In the genomic region with DNA sequence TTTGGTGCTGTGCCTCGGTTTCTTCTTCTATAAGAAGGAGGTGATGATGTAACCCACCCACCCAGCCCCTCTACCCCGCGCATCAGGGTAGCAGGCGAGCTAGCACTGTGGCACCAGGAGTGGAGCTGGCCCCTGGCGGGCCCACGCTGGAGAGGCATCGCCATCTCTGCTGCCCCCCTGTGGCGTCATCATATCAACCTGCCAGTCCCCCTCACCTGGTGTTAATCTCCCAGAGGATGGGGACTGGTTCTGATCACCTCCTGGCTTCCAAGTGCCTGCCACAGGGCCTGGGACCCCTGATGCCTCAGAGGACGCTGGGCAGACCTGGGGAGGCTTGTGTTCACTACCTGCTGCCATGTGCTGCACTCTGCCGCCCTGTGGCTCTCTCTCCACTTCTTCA, we compare ENCODE assay signal across 9 cellular contexts. TPM values are rescaled to one million over a fixed set of nuclear protein-coding genes. Genes with fewer than 3 reads are reported as not detected.
A peak's percentile ranks its signal among the peaks of the same experiment; 100 is the strongest.
DNase-seq lines count a peak whose midpoint lies in the region; ATAC-seq, FAIRE-seq and TF ChIP-seq lines count a peak whose summit lies in the region.
"Had no signal": no experiment of that assay in that cellular context is flagged by ENCODE, and none has a peak within 500 bp of the region (broad histone marks: within the 10 kb centered on the region; RNA-seq: fewer than 3 reads in every experiment).

No MANE protein-coding gene starts in this region.

- H3K4me1 ChIP-seq in A549 (no peaks in the 10 kb centered on the region), Caco-2 (no peaks in the 10 kb centered on the region)

- TF ChIP-seq RAD21 in A549 (conservative IDR thresholded peaks at IDR 0.05 in 1 of 2, IDR thresholded peaks at IDR 0.05 in 1 of 2) = peak; percentile 23 to 35; a peak in 3 of 5 replicates

- peak; percentile 36 for TF ChIP-seq CTCF in A549 (IDR thresholded peaks at IDR 0.05)
- TF ChIP-seq CTCF in Caco-2 (IDR thresholded peaks at IDR 0.05; ENCODE audit: insufficient read depth in 1 of 2, low read depth in 1 of 2, low read length in 1 of 2, severe bottlenecking in 1 of 2, unreplicated experiment in 1 of 2) = peak; percentile 38 to 58

- H3K4me1 Mint-ChIP-seq in Caco-2 (ENCODE audit: low read depth, unreplicated experiment) = no peaks in the 10 kb centered on the region
- peaks cover 0 to 4% (median under 1%) of the 10 kb centered on the region in 4 donors for H3K4me1 Mint-ChIP-seq in naive thymus-derived CD8-positive, alpha-beta T cell

- FAIRE-seq in A549 (lab: Jason Lieb, UNC) = no peak

- CTCF ChIA-PET in A549 (lab: Yijun Ruan, JAX) = interaction anchor here (1.6 kb wide), 1 partner anchor 111 kb away, joined by 5 read pairs; no protein-coding TSS in a partner anchor
- CTCF ChIA-PET in Caco-2 (lab: Charles Lee) = interaction anchor here (0.7 to 1.0 kb wide), 2 partner anchors 102 to 104 kb away, joined by 3 read pairs; no protein-coding TSS in a partner anchor

- no peak overlapping the region for H3K27ac Mint-ChIP-seq in Caco-2 (ENCODE audit: unreplicated experiment)
- no peak overlapping the region for H3K27ac Mint-ChIP-seq in naive thymus-derived CD8-positive, alpha-beta T cell

- TF ChIP-seq EP300 in A549 (IDR thresholded peaks at IDR 0.05) = no peak

- H3K4me3 Mint-ChIP-seq in Caco-2 (ENCODE audit: unreplicated experiment) = no peak overlapping the region
- no peak overlapping the region for H3K4me3 Mint-ChIP-seq in naive thymus-derived CD8-positive, alpha-beta T cell

- intact Hi-C loops in Caco-2 (cut with micrococcal nuclease; ENCODE audit: unreplicated experiment) = loop anchor here (1.0 to 5.0 kb wide), 2 partner anchors 34 to 84 kb away; no protein-coding TSS in a partner anchor

- no peak overlapping the region for H3K27ac ChIP-seq in A549

- no peaks in the 10 kb centered on the region for H3K36me3 Mint-ChIP-seq in Caco-2 (ENCODE audit: insufficient read depth, unreplicated experiment)
- no peaks in the 10 kb centered on the region for H3K36me3 Mint-ChIP-seq in naive thymus-derived CD8-positive, alpha-beta T cell

- H3K4me3 ChIP-seq in A549 (no peak overlapping the region), Caco-2 (ENCODE audit: low read depth, low read length) (no peak overlapping the region)

- H3K27me3 ChIP-seq in Caco-2 (replicated peaks; ENCODE audit: control insufficient read depth, insufficient read depth, low read length) = no peaks in the 10 kb centered on the region

- H3K9me3 ChIP-seq in A549 (no peaks in the 10 kb centered on the region), Caco-2 (no peaks in the 10 kb centered on the region)

- 40% methylated on average over 3 of the region's 10 CpGs for WGBS in A549 (ENCODE audit: missing lambda C conversion rate)

- no peaks in the 10 kb centered on the region for H3K9me3 Mint-ChIP-seq in Caco-2 (ENCODE audit: unreplicated experiment)
- peaks cover 0 to 10% (median 0%) of the 10 kb centered on the region in 9 donors for H3K9me3 Mint-ChIP-seq in naive thymus-derived CD8-positive, alpha-beta T cell

- POLR2A ChIA-PET in A549 (lab: Yijun Ruan, JAX) = no interaction called here
- POLR2A ChIA-PET in Caco-2 (lab: Charles Lee) = no interaction called here
- POLR2A ChIA-PET in naive thymus-derived CD8-positive, alpha-beta T cell (lab: Charles Lee) = no interaction called here

- no peaks in the 10 kb centered on the region for H3K36me3 ChIP-seq in Caco-2 (ENCODE audit: control insufficient read depth, insufficient read depth, low read length)

- TF ChIP-seq POLR2A in A549 (IDR thresholded peaks at IDR 0.05; ENCODE audit: low read length) = no peak

- no peak overlapping the region for H3K4me2 ChIP-seq in A549

- ATAC-seq in A549 = peak; percentile 57 to 78; a peak in 3 of 6 replicates
- ATAC-seq in naive thymus-derived CD8-positive, alpha-beta T cell = no peak

- DNase-seq in A549 (ENCODE audit: low read depth in 1 of 2, low spot score in 1 of 2) = peak in 1 of 2 experiments; percentile 49
- DNase-seq in Caco-2 = peak in 1 of 2 experiments; percentile 62
- peak; percentile 47 for DNase-seq in RPMI8226
- DNase-seq in iPS-NIHi11 (ENCODE audit: low spot score) = peak; percentile 85
- DNase-seq in stimulated activated naive CD4-positive, alpha-beta T cell (lab: John Stamatoyannopoulos, UW) = no peak
- no peak for DNase-seq in naive thymus-derived CD8-positive, alpha-beta T cell
- no peak for DNase-seq in NCI-H2196 treated with DMSO at 0.1 percent for 48 hours (lab: John Stamatoyannopoulos, UW; ENCODE audit: unreplicated experiment)
- DNase-seq in OCI-M2 (lab: John Stamatoyannopoulos, UW; ENCODE audit: unreplicated experiment) = no peak
- DNase-seq: SHP77 had no signal

- H3K27me3 Mint-ChIP-seq in Caco-2 (ENCODE audit: insufficient read depth, unreplicated experiment) = peaks cover 8% of the 10 kb centered on the region
- peaks cover 14 to 60% (median 45%) of the 10 kb centered on the region in 5 donors for H3K27me3 Mint-ChIP-seq in naive thymus-derived CD8-positive, alpha-beta T cell

- no TSS peak for BruUV-seq in Caco-2 (replicated peaks; lab: Mats Ljungman, UMichigan)

TF ChIP-seq in A549, 52 proteins besides CTCF, POLR2A, EP300 and RAD21:
- no peak for TF ChIP-seq RCOR1 (IDR thresholded peaks at IDR 0.05; ENCODE audit: low read depth, low read length)
- TF ChIP-seq SMC3 (IDR thresholded peaks at IDR 0.05) = peak; percentile 26; the same call in 1 of the 3 replicates

RNA-seq across cellular contexts. Expression of gene SORCS2, which starts 6.3 kb away (rescaled TPM):
- polyA plus RNA-seq in A549 (2011; rRNA removed) (1.4 and 2.3 TPM in 2 replicates), A549 (2017; fragmentation: RNase III; extraction: RNeasy Plus Mini Kit Qiagen cat#74134 plus additional on column Dnase treatment) (4.3 to 5.1 TPM (median 4.6 TPM) in 3 replicates)
- 1.5 and 1.8 TPM in 2 replicates for polyA plus RNA-seq in A549 (2012; cell fraction: cytosol; rRNA removed)
- polyA plus RNA-seq in A549 (2012; cell fraction: nucleus; rRNA removed) = 6.5 and 7.7 TPM in 2 replicates
- 1.6 and 2.1 TPM in 2 replicates for polyA minus RNA-seq in A549 (2011; rRNA and poly(A)+ RNA removed)
- 1.6 and 2.1 TPM in 2 replicates for total RNA-seq in Caco-2 (2022)
- total RNA-seq in naive thymus-derived CD8-positive, alpha-beta T cell = not detected
- not detected for polyA plus RNA-seq in naive thymus-derived CD8-positive, alpha-beta T cell

Comparison
In these comparisons a context has a peak if more than half of its experiments do, and no peak if none do; other contexts are left out.
1. ATAC-seq: peak in A549 (2 of 2); none in naive thymus-derived CD8-positive, alpha-beta T cell (0 of 2).
2. DNase-seq: peak in RPMI8226 (single experiment) and iPS-NIHi11 (single experiment); none in stimulated activated naive CD4-positive, alpha-beta T cell (0 of 6), naive thymus-derived CD8-positive, alpha-beta T cell (0 of 10), NCI-H2196 treated with DMSO at 0.1 percent for 48 hours (single experiment) and OCI-M2 (single experiment).